Comparison of ENCODE assay signal across 21 cellular contexts in the genomic region with DNA sequence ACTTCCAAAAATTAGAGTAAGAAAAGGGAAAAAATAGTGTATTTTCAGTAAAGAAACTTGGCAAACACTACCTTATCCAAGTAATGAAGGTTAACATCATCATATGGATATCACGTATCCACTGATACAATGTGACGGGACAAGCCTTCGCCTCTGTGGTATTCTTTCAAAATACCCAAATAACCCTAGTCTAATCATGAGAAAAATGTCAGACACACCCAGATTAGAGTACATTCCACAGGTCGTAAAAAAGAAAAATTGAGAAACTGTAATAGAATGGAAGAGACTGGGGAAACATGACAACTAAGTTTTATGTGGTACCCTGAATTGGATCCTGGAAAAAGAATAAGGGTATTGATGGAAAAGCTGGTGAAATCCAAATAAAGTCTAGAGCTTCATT.
"Had no signal": no experiment of that assay in that cellular context is flagged by ENCODE, and none has a peak within 500 bp of the region (broad histone marks: within the 10 kb centered on the region; RNA-seq: fewer than 3 reads in every experiment).

No MANE protein-coding gene starts in this region.

- H3K4me3 ChIP-seq: gastroesophageal sphincter, left ventricle myocardium inferior, lower lobe of right lung, neural progenitor cell, ovary, testis, transverse colon had no signal

- H3K4me1 Mint-ChIP-seq: immature natural killer cell; memory B cell; mesothelial cell of epicardium; neural progenitor cell; stimulated activated naive B cell treated with anti-CD40 and anti-IgM and Interleukin-4, amounts not matched to agents 10 μg/mL and 1 μg/mL and 100 μg/mL, for 72 hours; stimulated activated naive CD8-positive, alpha-beta T cell treated with anti-CD3 and anti-CD28 coated beads, Interleukin-15, amount 100 ng/mL, for 72 hours had no signal

- H3K36me3 Mint-ChIP-seq: natural killer cell treated with Interleukin-12 subunit alpha and Interleukin-12 subunit beta and Interleukin-15 and Interleukin-18, amount 100 ng/mL, for 72 hours had no signal

- ATAC-seq: esophagus mucosa; gastroesophageal sphincter; left cardiac atrium; lower lobe of right lung; natural killer cell treated with Interleukin-12 subunit alpha and Interleukin-12 subunit beta and Interleukin-15 and Interleukin-18, amount 100 ng/mL, for 72 hours; right cardiac atrium; stimulated activated naive B cell treated with anti-CD40 and anti-IgM and Interleukin-4, amounts not matched to agents 10 μg/mL and 1 μg/mL and 100 μg/mL, for 72 hours; stimulated activated naive CD8-positive, alpha-beta T cell treated with anti-CD3 and anti-CD28 coated beads, Interleukin-15, amount 100 ng/mL, for 72 hours had no signal

- H3K9me3 Mint-ChIP-seq: immature natural killer cell; memory B cell; natural killer cell treated with Interleukin-12 subunit alpha and Interleukin-12 subunit beta and Interleukin-15 and Interleukin-18, amount 100 ng/mL, for 72 hours; neural progenitor cell; stimulated activated naive B cell treated with anti-CD40 and anti-IgM and Interleukin-4, amounts not matched to agents 10 μg/mL and 1 μg/mL and 100 μg/mL, for 72 hours; stimulated activated naive CD8-positive, alpha-beta T cell treated with anti-CD3 and anti-CD28 coated beads, Interleukin-15, amount 100 ng/mL, for 72 hours had no signal

- H3K27me3 ChIP-seq: gastroesophageal sphincter, neural progenitor cell, ovary, testis, transverse colon had no signal

- H3K27me3 Mint-ChIP-seq: memory B cell; natural killer cell treated with Interleukin-12 subunit alpha and Interleukin-12 subunit beta and Interleukin-15 and Interleukin-18, amount 100 ng/mL, for 72 hours; stimulated activated naive B cell treated with anti-CD40 and anti-IgM and Interleukin-4, amounts not matched to agents 10 μg/mL and 1 μg/mL and 100 μg/mL, for 72 hours; stimulated activated naive CD8-positive, alpha-beta T cell treated with anti-CD3 and anti-CD28 coated beads, Interleukin-15, amount 100 ng/mL, for 72 hours had no signal

- H3K4me3 Mint-ChIP-seq: immature natural killer cell; memory B cell; mesothelial cell of epicardium; natural killer cell treated with Interleukin-12 subunit alpha and Interleukin-12 subunit beta and Interleukin-15 and Interleukin-18, amount 100 ng/mL, for 72 hours; neural progenitor cell; stimulated activated naive B cell treated with anti-CD40 and anti-IgM and Interleukin-4, amounts not matched to agents 10 μg/mL and 1 μg/mL and 100 μg/mL, for 72 hours; stimulated activated naive CD8-positive, alpha-beta T cell treated with anti-CD3 and anti-CD28 coated beads, Interleukin-15, amount 100 ng/mL, for 72 hours had no signal

- H3K27ac ChIP-seq: left ventricle myocardium inferior, lower lobe of right lung, neural progenitor cell, ovary, testis, transverse colon had no signal

- DNase-seq: cortex of kidney; effector memory CD4-positive, alpha-beta T cell; immature natural killer cell; kidney; left cardiac atrium; left ventricle myocardium inferior; lower lobe of right lung; nucleus accumbens; ovary; right cardiac atrium; stimulated activated CD4-positive, alpha-beta T cell treated with anti-CD3 and anti-CD28 coated beads, Interleukin-4, amount 100 ng/mL, for 24 hours; stimulated activated naive B cell treated with anti-CD40 and anti-IgM and Interleukin-4, amounts not matched to agents 10 μg/mL and 1 μg/mL and 100 μg/mL, for 72 hours; stimulated activated naive CD8-positive, alpha-beta T cell treated with anti-CD3 and anti-CD28 coated beads, Interleukin-15, amount 100 ng/mL, for 72 hours; testis; transverse colon had no signal

- H3K27ac Mint-ChIP-seq: immature natural killer cell; memory B cell; mesothelial cell of epicardium; natural killer cell treated with Interleukin-12 subunit alpha and Interleukin-12 subunit beta and Interleukin-15 and Interleukin-18, amount 100 ng/mL, for 72 hours; neural progenitor cell; stimulated activated naive B cell treated with anti-CD40 and anti-IgM and Interleukin-4, amounts not matched to agents 10 μg/mL and 1 μg/mL and 100 μg/mL, for 72 hours; stimulated activated naive CD8-positive, alpha-beta T cell treated with anti-CD3 and anti-CD28 coated beads, Interleukin-15, amount 100 ng/mL, for 72 hours had no signal
